Comparison of ENCODE assay signal across 33 cellular contexts in genomic region chr7:53675835-53676234, GRCh38.
"Had no signal": no experiment of that assay in that cellular context is flagged by ENCODE, and none has a peak within 500 bp of the region (broad histone marks: within the 10 kb centered on the region; RNA-seq: fewer than 3 reads in every experiment).

No MANE protein-coding gene starts in this region.

- ATAC-seq: activated naive CD4-positive, alpha-beta T cell treated with anti-CD3 and anti-CD28 coated beads, Interleukin-2, amount 50 U/mL, for 72 hours; activated naive CD8-positive, alpha-beta T cell treated with anti-CD3 and anti-CD28 coated beads, Interleukin-2, amount 50 U/mL, for 24 hours; activated T-cell treated with anti-CD3 and anti-CD28 coated beads, Interleukin-2, amount 50 U/mL, for 4 hours; activated T-cell treated with anti-CD3 and anti-CD28 coated beads, Interleukin-2, amount 50 U/mL, for 72 hours; activated T-helper 17 cell treated with anti-CD3 and anti-CD28 coated beads, Interleukin-2, amount 50 U/mL, for 72 hours; body of pancreas had no signal

- H3K27me3 ChIP-seq: adrenal gland, ascending aorta, body of pancreas, brain microvascular endothelial cell, breast epithelium, cardiac muscle cell had no signal

- H3K4me3 ChIP-seq: adrenal gland, ascending aorta, body of pancreas, breast epithelium, cardiac muscle cell had no signal

- DNase-seq: activated effector memory CD4-positive, alpha-beta T cell treated with anti-CD3 and anti-CD28 coated beads, Interleukin-2, amount 50 U/mL, for 16 hours; activated effector memory CD4-positive, alpha-beta T cell treated with Interleukin-2 at 50 U/mL for 16 hours; activated gamma-delta T cell; activated gamma-delta T cell treated with Interleukin-2 at 50 U/mL for 16 hours; activated naive CD4-positive, alpha-beta T cell; activated naive CD4-positive, alpha-beta T cell treated with anti-CD3 and anti-CD28 coated beads for 36 hours; activated naive CD4-positive, alpha-beta T cell treated with anti-CD3 and anti-CD28 coated beads, Interleukin-2, amount 10 ng/mL, durations not matched to agents 7 days and 5 days; activated naive CD4-positive, alpha-beta T cell treated with anti-CD3 and anti-CD28 coated beads, Interleukin-2, amount 50 U/mL, for 16 hours; activated naive CD4-positive, alpha-beta T cell treated with Interleukin-2 at 50 U/mL for 16 hours; activated naive CD8-positive, alpha-beta T cell treated with anti-CD3 and anti-CD28 coated beads for 36 hours; activated naive CD8-positive, alpha-beta T cell treated with anti-CD3 and anti-CD28 coated beads, Interleukin-2, amount 10 ng/mL, durations not matched to agents 7 days and 5 days; activated naive CD8-positive, alpha-beta T cell treated with anti-CD3 and anti-CD28 coated beads, Interleukin-2, amount 50 U/mL, for 24 hours; activated T-cell treated with anti-CD3 and anti-CD28 coated beads, Interleukin-2, amount 50 U/mL, for 24 hours; activated T-cell treated with anti-CD3 and anti-CD28 coated beads, Interleukin-2, amount 50 U/mL, for 4 hours; activated T-cell treated with anti-CD3 and anti-CD28 coated beads, Interleukin-2, amount 50 U/mL, for 48 hours; activated T-cell treated with anti-CD3 and anti-CD28 coated beads, Interleukin-2, amount 50 U/mL, for 72 hours; adrenal gland; amniotic stem cell; amygdala; anterior cingulate cortex; aorta; body of pancreas; brain microvascular endothelial cell; caudate nucleus; central memory CD4-positive, alpha-beta T cell; cerebellar nuclear complex had no signal

- H3K27ac ChIP-seq: adrenal gland, ascending aorta, body of pancreas, brain microvascular endothelial cell, breast epithelium, cardiac muscle cell had no signal

- H3K9me3 ChIP-seq: adrenal gland, body of pancreas, breast epithelium had no signal

- FAIRE-seq: astrocyte, bronchial epithelial cell had no signal

- H3K36me3 ChIP-seq: adrenal gland, ascending aorta, brain microvascular endothelial cell, breast epithelium, cardiac muscle cell had no signal

- H3K4me1 ChIP-seq: adrenal gland, ascending aorta, body of pancreas, breast epithelium had no signal
